In genomic region chr17:66123163-66123562, GRCh38 we compare ENCODE assay signal across 16 cellular contexts.
DNase-seq lines count a peak whose midpoint lies in the region; ATAC-seq, FAIRE-seq and TF ChIP-seq lines count a peak whose summit lies in the region.
"Had no signal": no experiment of that assay in that cellular context is flagged by ENCODE, and none has a peak within 500 bp of the region (broad histone marks: within the 10 kb centered on the region; RNA-seq: fewer than 3 reads in every experiment).

No MANE protein-coding gene starts in this region.

- H3K36me3 Mint-ChIP-seq in stimulated activated naive B cell treated with anti-CD40 and anti-IgM and Interleukin-4, amounts not matched to agents 10 μg/mL and 1 μg/mL and 100 μg/mL, for 72 hours = peaks cover 3 to 4% of the 10 kb centered on the region in 2 donors

- peak; percentile 64 for FAIRE-seq in bronchial epithelial cell (lab: Jason Lieb, UNC)
- FAIRE-seq in kidney (lab: Jason Lieb, UNC) = no peak
- FAIRE-seq: islet of Langerhans had no signal

- no peak overlapping the region for H3K9ac ChIP-seq in kidney (ENCODE audit: low read length in 2 of 2)
- H3K9ac ChIP-seq: parathyroid adenoma had no signal

- 96 to 100% methylated on average over 1 of the region's 1 CpG for WGBS in body of pancreas, 2 donors

- H3K4me3 Mint-ChIP-seq in stimulated activated naive B cell treated with anti-CD40 and anti-IgM and Interleukin-4, amounts not matched to agents 10 μg/mL and 1 μg/mL and 100 μg/mL, for 72 hours = no peak overlapping the region
- H3K4me3 Mint-ChIP-seq: B cell had no signal

- intact Hi-C loops in kidney (cut with DNase I) = no loop called here
- intact Hi-C loops in body of pancreas (cut with DNase I) = no loop called here

- TF ChIP-seq CTCF in bronchial epithelial cell (IDR thresholded peaks at IDR 0.05; ENCODE audit: insufficient read depth, low read length, severe bottlenecking) (no peak), kidney (IDR thresholded peaks at IDR 0.05; ENCODE audit: borderline replicate concordance, extremely low read depth, insufficient read depth) (no peak), body of pancreas (IDR thresholded peaks at IDR 0.05) (no peak)

- H3K4me3 ChIP-seq in bronchial epithelial cell (ENCODE audit: low read depth, low read length) (no peak overlapping the region), kidney (ENCODE audit: low read length in 2 of 2) (no peak overlapping the region), body of pancreas (no peak overlapping the region)
- H3K4me3 ChIP-seq: dorsolateral prefrontal cortex had no signal

- no peak overlapping the region for H3K27ac Mint-ChIP-seq in stimulated activated naive B cell treated with anti-CD40 and anti-IgM and Interleukin-4, amounts not matched to agents 10 μg/mL and 1 μg/mL and 100 μg/mL, for 72 hours
- H3K27ac Mint-ChIP-seq: activated T-helper 2 cell treated with anti-CD3 and anti-CD28 coated beads, Interferon-gamma antibody, Interleukin-2, Interleukin-4, amounts not matched to agents 10 μg/mL and 5 μg/mL and 100 μg/mL, durations not matched to agents 14 hours and 24 hours and 36 hours; B cell had no signal

- no peak for TF ChIP-seq POLR2A in body of pancreas (IDR thresholded peaks at IDR 0.05)

- no peak for ATAC-seq in HG03045 (IDR thresholded peaks at IDR 0.05; ENCODE audit: unreplicated experiment)
- no peak for ATAC-seq in stimulated activated naive B cell treated with anti-CD40 and anti-IgM and Interleukin-4, amounts not matched to agents 10 μg/mL and 1 μg/mL and 100 μg/mL, for 72 hours (replicated peaks)
- no peak for ATAC-seq in body of pancreas
- ATAC-seq: foreskin keratinocyte had no signal

- DNase-seq in AG08396 (ENCODE audit: low spot score) (peak; percentile 22), HS-5 (ENCODE audit: low read depth) (peak; percentile 2), bronchial epithelial cell (ENCODE audit: low read depth) (peak; percentile 20), kidney tubule cell (ENCODE audit: low spot score) (peak; percentile 23), kidney (no peak), body of pancreas (no peak)
- DNase-seq in stimulated activated naive B cell treated with anti-CD40 and anti-IgM and Interleukin-4, amounts not matched to agents 10 μg/mL and 1 μg/mL and 100 μg/mL, for 72 hours = no peak
- DNase-seq: activated CD4-positive, alpha-beta T cell treated with anti-CD3 and anti-CD28 coated beads, Interleukin-2, amount 50 U/mL, for 4 hours; dorsolateral prefrontal cortex; NCI-H1048 had no signal

- H3K27ac ChIP-seq in kidney (ENCODE audit: low read depth in 2 of 2, low read length in 2 of 2) (no peak overlapping the region), body of pancreas (no peak overlapping the region)
- H3K27ac ChIP-seq: dorsolateral prefrontal cortex, foreskin keratinocyte, parathyroid adenoma had no signal

- no peaks in the 10 kb centered on the region for H3K27me3 ChIP-seq in bronchial epithelial cell (ENCODE audit: control insufficient read depth, insufficient read depth, low read length)
- no peaks in the 10 kb centered on the region for H3K27me3 ChIP-seq in body of pancreas
- H3K27me3 ChIP-seq: dorsolateral prefrontal cortex, foreskin keratinocyte had no signal

- H3K9me3 Mint-ChIP-seq in stimulated activated naive B cell treated with anti-CD40 and anti-IgM and Interleukin-4, amounts not matched to agents 10 μg/mL and 1 μg/mL and 100 μg/mL, for 72 hours = peaks cover 4 to 9% of the 10 kb centered on the region in 2 donors
- H3K9me3 Mint-ChIP-seq: activated T-helper 2 cell treated with anti-CD3 and anti-CD28 coated beads, Interferon-gamma antibody, Interleukin-2, Interleukin-4, amounts not matched to agents 10 μg/mL and 5 μg/mL and 100 μg/mL, durations not matched to agents 14 hours and 24 hours and 36 hours had no signal

- H3K4me1 ChIP-seq in kidney (ENCODE audit: control insufficient read depth in 1 of 2, insufficient read depth in 1 of 2, low read depth in 1 of 2, low read length in 2 of 2) (no peaks in the 10 kb centered on the region), body of pancreas (no peaks in the 10 kb centered on the region)
- H3K4me1 ChIP-seq: foreskin keratinocyte, parathyroid adenoma had no signal

- no peaks in the 10 kb centered on the region for H3K4me1 Mint-ChIP-seq in stimulated activated naive B cell treated with anti-CD40 and anti-IgM and Interleukin-4, amounts not matched to agents 10 μg/mL and 1 μg/mL and 100 μg/mL, for 72 hours
- H3K4me1 Mint-ChIP-seq: B cell had no signal

- H3K27me3 Mint-ChIP-seq in stimulated activated naive B cell treated with anti-CD40 and anti-IgM and Interleukin-4, amounts not matched to agents 10 μg/mL and 1 μg/mL and 100 μg/mL, for 72 hours = peaks cover 0 to 6% of the 10 kb centered on the region in 2 donors

- H3K9me3 ChIP-seq in kidney (ENCODE audit: control insufficient read depth in 1 of 2, low read length in 2 of 2) (no peaks in the 10 kb centered on the region), body of pancreas (no peaks in the 10 kb centered on the region)

- H3K36me3 ChIP-seq in bronchial epithelial cell (ENCODE audit: control insufficient read depth, insufficient read depth, low read length) (no peaks in the 10 kb centered on the region), kidney (ENCODE audit: control insufficient read depth in 1 of 2, insufficient read depth in 2 of 2, low read length in 2 of 2) (no peaks in the 10 kb centered on the region), body of pancreas (replicated peaks in 1 of 2; ENCODE audit: insufficient read depth in 1 of 2, low read depth in 2 of 2) (no peaks in the 10 kb centered on the region)

Comparison
In these comparisons a context has a peak if more than half of its experiments do, and no peak if none do; other contexts are left out.
1. DNase-seq: peak in AG08396 (single experiment), HS-5 (single experiment), bronchial epithelial cell (single experiment) and kidney tubule cell (single experiment); none in stimulated activated naive B cell treated with anti-CD40 and anti-IgM and Interleukin-4, amounts not matched to agents 10 μg/mL and 1 μg/mL and 100 μg/mL, for 72 hours (single experiment), kidney (single experiment) and body of pancreas (0 of 4).